Comparison of ENCODE assay signal across 34 cellular contexts in the genomic region with DNA sequence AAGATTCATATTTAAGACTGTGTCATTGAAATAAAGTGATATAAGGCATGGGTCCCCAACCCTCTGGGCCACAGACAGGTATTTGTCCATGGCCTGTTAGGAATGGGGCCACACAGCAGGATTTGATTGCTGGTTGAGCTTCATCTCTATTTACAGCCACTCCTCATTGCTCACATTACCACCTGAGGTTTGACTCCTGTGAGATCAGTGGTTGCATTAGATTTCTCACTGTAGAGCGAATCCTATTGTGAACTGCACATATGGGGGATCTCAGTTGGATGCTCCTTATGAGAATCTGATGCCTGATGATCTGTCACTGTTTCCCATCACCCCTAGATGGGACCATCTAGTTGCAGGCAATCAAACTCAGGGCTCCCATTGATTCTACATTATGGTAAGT.
"Had no signal": no experiment of that assay in that cellular context is flagged by ENCODE, and none has a peak within 500 bp of the region (broad histone marks: within the 10 kb centered on the region; RNA-seq: fewer than 3 reads in every experiment).

No MANE protein-coding gene starts in this region.

- H3K9me3 ChIP-seq: MG63 had no signal

- DNase-seq: Karpas-422, Kasumi-1, MG63, MM.1S, MV-4-11, NCI-H1048, NCI-H1092, NCI-H1092 treated with DMSO at 0.1 percent for 48 hours, NCI-H1105, NCI-H1105 treated with DMSO at 0.1 percent for 48 hours, NCI-H1417, NCI-H1417 treated with DMSO at 0.1 percent for 48 hours, NCI-H1436, NCI-H1436 treated with DMSO at 0.1 percent for 48 hours, NCI-H146, NCI-H1694, NCI-H1694 treated with DMSO at 0.1 percent for 48 hours, NCI-H187, NCI-H187 treated with DMSO at 0.1 percent for 48 hours, NCI-H1930, NCI-H2029, NCI-H2029 treated with DMSO at 0.1 percent for 48 hours, NCI-H2081, NCI-H2081 treated with DMSO at 0.1 percent for 48 hours, NCI-H2107, NCI-H2171, NCI-H2171 treated with DMSO at 0.1 percent for 48 hours, NCI-H2227 treated with DMSO at 0.1 percent for 48 hours, NCI-H226, NCI-H345, NCI-H446, NCI-H446 treated with DMSO at 0.1 percent for 48 hours, NCI-H510A, NCI-H510A treated with DMSO at 0.1 percent for 48 hours had no signal

- H3K36me3 ChIP-seq: MG63 had no signal

- H3K4me3 ChIP-seq: MG63 had no signal
